16 cellular contexts compared by ENCODE assay signal in the genomic region with DNA sequence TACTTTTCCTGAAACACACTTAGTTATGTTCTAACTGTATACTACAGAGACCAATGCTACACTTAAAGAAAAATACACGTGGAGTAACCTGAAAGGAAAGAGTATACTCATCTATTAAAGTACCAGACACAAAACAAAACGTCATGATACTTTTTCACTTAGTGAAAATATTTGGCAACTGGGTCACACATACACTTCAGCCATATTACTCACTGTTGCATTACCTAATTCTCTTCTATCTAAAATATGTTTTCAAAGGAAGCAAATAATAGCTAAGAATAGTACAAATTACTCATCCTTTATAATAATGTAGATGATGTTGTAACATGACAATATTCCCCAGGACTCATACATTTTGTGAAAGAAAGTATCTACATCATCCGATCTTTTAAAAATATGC.
"Had no signal": no experiment of that assay in that cellular context is flagged by ENCODE, and none has a peak within 500 bp of the region (broad histone marks: within the 10 kb centered on the region; RNA-seq: fewer than 3 reads in every experiment).

No MANE protein-coding gene starts in this region.

- H3K36me3 ChIP-seq: esophagus squamous epithelium, neutrophil, SJSA1, tibial nerve had no signal

- H3K27me3 Mint-ChIP-seq: activated CD8-positive, alpha-beta memory T cell treated with anti-CD3 and anti-CD28 coated beads, Interleukin-2, amount 10 ng/mL, durations not matched to agents 7 days and 5 days had no signal

- H3K4me1 ChIP-seq: esophagus squamous epithelium, SJSA1, tibial nerve had no signal

- DNase-seq: activated CD4-positive, alpha-beta T cell treated with anti-CD3 and anti-CD28 coated beads, Interleukin-2, amount 50 U/mL, for 4 hours; activated CD4-positive, CD25-positive, alpha-beta regulatory T cell treated with anti-CD3 and anti-CD28 coated beads, Interleukin-2, amount 50 U/mL, for 72 hours; activated CD8-positive, alpha-beta memory T cell treated with anti-CD3 and anti-CD28 coated beads, Interleukin-2, amount 10 ng/mL, durations not matched to agents 7 days and 5 days; activated naive CD8-positive, alpha-beta T cell treated with anti-CD3 and anti-CD28 coated beads, Interleukin-2, amount 10 ng/mL, durations not matched to agents 7 days and 5 days; activated T-cell treated with anti-CD3 and anti-CD28 coated beads, Interleukin-2, amount 50 U/mL, for 48 hours; esophagus squamous epithelium; hypothalamus; mucosa of descending colon; naive thymus-derived CD8-positive, alpha-beta T cell; posterior cingulate gyrus; right cardiac atrium; SW 1271 had no signal

- H3K27ac Mint-ChIP-seq: activated CD8-positive, alpha-beta memory T cell treated with anti-CD3 and anti-CD28 coated beads, Interleukin-2, amount 10 ng/mL, durations not matched to agents 7 days and 5 days; activated naive CD8-positive, alpha-beta T cell treated with anti-CD3 and anti-CD28 coated beads, Interleukin-2, amount 10 ng/mL, durations not matched to agents 7 days and 5 days; naive thymus-derived CD8-positive, alpha-beta T cell; stimulated activated effector memory CD8-positive, alpha-beta T cell treated with anti-CD3 and anti-CD28 coated beads, Interleukin-12 subunit alpha, Interleukin-12 subunit beta, amount 100 ng/mL, for 72 hours had no signal

- H3K9me3 ChIP-seq: esophagus squamous epithelium, mucosa of descending colon, neutrophil, SJSA1, tibial nerve had no signal

- H3K9me3 Mint-ChIP-seq: activated naive CD8-positive, alpha-beta T cell treated with anti-CD3 and anti-CD28 coated beads, Interleukin-2, amount 10 ng/mL, durations not matched to agents 7 days and 5 days; naive thymus-derived CD8-positive, alpha-beta T cell; stimulated activated effector memory CD8-positive, alpha-beta T cell treated with anti-CD3 and anti-CD28 coated beads, Interleukin-12 subunit alpha, Interleukin-12 subunit beta, amount 100 ng/mL, for 72 hours had no signal

- H3K4me1 Mint-ChIP-seq: activated CD8-positive, alpha-beta memory T cell treated with anti-CD3 and anti-CD28 coated beads, Interleukin-2, amount 10 ng/mL, durations not matched to agents 7 days and 5 days; activated naive CD8-positive, alpha-beta T cell treated with anti-CD3 and anti-CD28 coated beads, Interleukin-2, amount 10 ng/mL, durations not matched to agents 7 days and 5 days; naive thymus-derived CD8-positive, alpha-beta T cell; stimulated activated effector memory CD8-positive, alpha-beta T cell treated with anti-CD3 and anti-CD28 coated beads, Interleukin-12 subunit alpha, Interleukin-12 subunit beta, amount 100 ng/mL, for 72 hours had no signal

- H3K4me3 ChIP-seq: esophagus squamous epithelium, mucosa of descending colon, SJSA1, tibial nerve had no signal

- H3K36me3 Mint-ChIP-seq: activated CD8-positive, alpha-beta memory T cell treated with anti-CD3 and anti-CD28 coated beads, Interleukin-2, amount 10 ng/mL, durations not matched to agents 7 days and 5 days; activated naive CD8-positive, alpha-beta T cell treated with anti-CD3 and anti-CD28 coated beads, Interleukin-2, amount 10 ng/mL, durations not matched to agents 7 days and 5 days; naive thymus-derived CD8-positive, alpha-beta T cell had no signal

- H3K4me3 Mint-ChIP-seq: activated CD8-positive, alpha-beta memory T cell treated with anti-CD3 and anti-CD28 coated beads, Interleukin-2, amount 10 ng/mL, durations not matched to agents 7 days and 5 days; activated naive CD8-positive, alpha-beta T cell treated with anti-CD3 and anti-CD28 coated beads, Interleukin-2, amount 10 ng/mL, durations not matched to agents 7 days and 5 days; naive thymus-derived CD8-positive, alpha-beta T cell; stimulated activated effector memory CD8-positive, alpha-beta T cell treated with anti-CD3 and anti-CD28 coated beads, Interleukin-12 subunit alpha, Interleukin-12 subunit beta, amount 100 ng/mL, for 72 hours had no signal

- H3K27ac ChIP-seq: esophagus squamous epithelium, neutrophil, SJSA1, tibial nerve had no signal
